In genomic region chr20:31979713-31980426, GRCh38 we compare ENCODE assay signal across 21 cellular contexts. TPM values are rescaled to one million over a fixed set of nuclear protein-coding genes. Genes with fewer than 3 reads are reported as not detected.
DNase-seq lines count a peak whose midpoint lies in the region; ATAC-seq, FAIRE-seq and TF ChIP-seq lines count a peak whose summit lies in the region.
"Had no signal": no experiment of that assay in that cellular context is flagged by ENCODE, and none has a peak within 500 bp of the region (broad histone marks: within the 10 kb centered on the region; RNA-seq: fewer than 3 reads in every experiment).

No MANE protein-coding gene starts in this region.

- H3K27me3 ChIP-seq in astrocyte (ENCODE audit: insufficient read depth, low read length) = peaks cover 21% of the 10 kb centered on the region
- H3K27me3 ChIP-seq: Peyer's patch had no signal

- H3K9ac ChIP-seq in astrocyte (ENCODE audit: low read length) = no peak overlapping the region

- no peaks in the 10 kb centered on the region for H3K79me2 ChIP-seq in astrocyte (ENCODE audit: insufficient read depth, low read length)

- H3K36me3 ChIP-seq in astrocyte (ENCODE audit: insufficient read depth, low read length) = no peaks in the 10 kb centered on the region
- H3K36me3 ChIP-seq: Peyer's patch had no signal

- FAIRE-seq in HTR-8/SVneo (lab: Jason Lieb, UNC) (no peak), astrocyte (lab: Jason Lieb, UNC) (no peak)

- H3K4me3 ChIP-seq in astrocyte (ENCODE audit: insufficient read depth, low read depth, low read length) = no peak overlapping the region
- H3K4me3 ChIP-seq: Peyer's patch had no signal

- H3K9me3 Mint-ChIP-seq in astrocyte (ENCODE audit: unreplicated experiment) = peaks cover 7% of the 10 kb centered on the region
- H3K9me3 Mint-ChIP-seq: T-helper 1 cell treated with Interleukin-12 subunit alpha and Interleukin-12 subunit beta and Interleukin-4 antibody, amounts not matched to agents 30 μg/mL and 1 μg/mL, for 36 hours had no signal

- H2AFZ ChIP-seq in astrocyte (ENCODE audit: low read depth, low read length) = no peak overlapping the region

- ATAC-seq in HG02642 (IDR thresholded peaks at IDR 0.05; ENCODE audit: poor library complexity, unreplicated experiment) = no peak
- ATAC-seq in left colon = no peak
- no peak for ATAC-seq in left cardiac atrium

- no peaks in the 10 kb centered on the region for H4K20me1 ChIP-seq in astrocyte (ENCODE audit: insufficient read depth, low read length)

- H3K4me1 Mint-ChIP-seq in astrocyte (ENCODE audit: low read depth, unreplicated experiment) = peaks cover 18% of the 10 kb centered on the region

- peak overlapping the region; percentile 2 for H3K27ac Mint-ChIP-seq in astrocyte (ENCODE audit: unreplicated experiment)
- H3K27ac Mint-ChIP-seq: T-helper 1 cell treated with Interleukin-12 subunit alpha and Interleukin-12 subunit beta and Interleukin-4 antibody, amounts not matched to agents 30 μg/mL and 1 μg/mL, for 36 hours had no signal

- peak; percentile 24 for DNase-seq in EH (ENCODE audit: low read depth)
- DNase-seq in HTR-8/SVneo (ENCODE audit: insufficient read length, low spot score) = peak; percentile 56
- no peak for DNase-seq in astrocyte (ENCODE audit: low read depth)
- DNase-seq in kidney tubule cell (ENCODE audit: low spot score) = peak; percentile 12
- no peak for DNase-seq in left colon
- no peak for DNase-seq in NCI-H2227 (lab: John Stamatoyannopoulos, UW; ENCODE audit: unreplicated experiment)
- no peak for DNase-seq in left cardiac atrium
- DNase-seq: 8988T, C1 segment of cervical spinal cord, HCEC 1CT, KBM-7, NCI-H1092 treated with DMSO at 0.1 percent for 48 hours, NCI-H1436 treated with DMSO at 0.1 percent for 48 hours, NCI-H2029, NCI-H226, NCI-H510A treated with DMSO at 0.1 percent for 48 hours, NCI-H748 treated with DMSO at 0.1 percent for 48 hours, Peyer's patch, Right ventricle myocardium superior had no signal

- H3K4me2 ChIP-seq in astrocyte (ENCODE audit: low read length) = no peak overlapping the region

- no peak overlapping the region for H3K4me3 Mint-ChIP-seq in astrocyte (ENCODE audit: unreplicated experiment)
- H3K4me3 Mint-ChIP-seq: T-helper 1 cell treated with Interleukin-12 subunit alpha and Interleukin-12 subunit beta and Interleukin-4 antibody, amounts not matched to agents 30 μg/mL and 1 μg/mL, for 36 hours had no signal

- H3K36me3 Mint-ChIP-seq in astrocyte (ENCODE audit: low read depth, unreplicated experiment) = peaks cover 4% of the 10 kb centered on the region

- no peaks in the 10 kb centered on the region for H3K4me1 ChIP-seq in astrocyte (ENCODE audit: insufficient read depth, low read length)
- H3K4me1 ChIP-seq: Peyer's patch had no signal

- no peaks in the 10 kb centered on the region for H3K9me3 ChIP-seq in astrocyte (ENCODE audit: insufficient read depth, low read depth, low read length)
- H3K9me3 ChIP-seq: Peyer's patch had no signal

- TF ChIP-seq CTCF in astrocyte (IDR thresholded peaks at IDR 0.05; ENCODE audit: insufficient read depth, low read depth, low read length) = no peak

- H3K27ac ChIP-seq in astrocyte (ENCODE audit: low read depth, low read length) = no peak overlapping the region
- H3K27ac ChIP-seq: Peyer's patch had no signal

- H3K27me3 Mint-ChIP-seq in astrocyte (ENCODE audit: low read depth, unreplicated experiment) = peaks cover 26% of the 10 kb centered on the region

- intact Hi-C loops in left colon (cut with DNase I, micrococcal nuclease) (no loop called here), left cardiac atrium (cut with DNase I) (no loop called here)

RNA-seq across cellular contexts. Expression of gene XKR7, which starts 11.9 kb away (rescaled TPM):
- total RNA-seq in astrocyte (0.36 and 0.48 TPM in 2 replicates), left colon (under 1 TPM; 0.06 to 0.11 TPM), left cardiac atrium (not detected)
- total RNA-seq: Right ventricle myocardium superior had no signal

RNA-seq across cellular contexts. Expression of gene PDRG1, which starts 28.0 kb away (rescaled TPM):
- total RNA-seq in astrocyte = 16.2 and 20.6 TPM in 2 replicates
- total RNA-seq in left colon = 1 to 10 TPM; 7.3 to 8.0 TPM
- total RNA-seq in left cardiac atrium = 1 to 10 TPM; 8.8 to 9.6 TPM

RNA-seq across cellular contexts. Expression of gene CCM2L, which starts 30.4 kb away (rescaled TPM):
- 0.11 TPM in 1 of 2 replicates, not detected in the other for total RNA-seq in astrocyte
- 1 to 10 TPM; 1.7 to 2.0 TPM for total RNA-seq in left colon
- total RNA-seq in left cardiac atrium = 1 to 10 TPM; 7.2 to 7.8 TPM

Comparison
In these comparisons a context has a peak if more than half of its experiments do, and no peak if none do; other contexts are left out.
1. DNase-seq: peak in EH (single experiment), HTR-8/SVneo (single experiment) and kidney tubule cell (single experiment); none in astrocyte (single experiment), left colon (0 of 2), NCI-H2227 (single experiment) and left cardiac atrium (single experiment).